Comparison of ENCODE assay signal across 9 cellular contexts in genomic region chr6:36840471-36841461, GRCh38. TPM values are rescaled to one million over a fixed set of nuclear protein-coding genes. Genes with fewer than 3 reads are reported as not detected.
DNase-seq lines count a peak whose midpoint lies in the region; ATAC-seq, FAIRE-seq and TF ChIP-seq lines count a peak whose summit lies in the region.
"Had no signal": no experiment of that assay in that cellular context is flagged by ENCODE, and none has a peak within 500 bp of the region (broad histone marks: within the 10 kb centered on the region; RNA-seq: fewer than 3 reads in every experiment).

No MANE protein-coding gene starts in this region.

- intact Hi-C loops in esophagus squamous epithelium (cut with DNase I) = no loop called here
- intact Hi-C loops in pancreas (cut with DNase I) = no loop called here

- DNase-seq in ELF-1 (ENCODE audit: low read depth, low spot score) (peak; percentile 52), esophagus squamous epithelium (lab: John Stamatoyannopoulos, UW) (no peak), pancreas (peak in 3 of 6 donors; percentile 28 to 72 (median 64)), GDM1 (lab: John Stamatoyannopoulos, UW) (no peak)
- DNase-seq in activated CD8-positive, alpha-beta memory T cell treated with anti-CD3 and anti-CD28 coated beads, Interleukin-2, amount 50 U/mL, for 48 hours = peak; percentile 64

- H3K9me3 ChIP-seq in esophagus squamous epithelium = no peaks in the 10 kb centered on the region
- H3K9me3 ChIP-seq in pancreas = no peaks in the 10 kb centered on the region

- no peak for TF ChIP-seq CTCF in esophagus squamous epithelium (IDR thresholded peaks at IDR 0.05)
- no peak for TF ChIP-seq CTCF in pancreas (IDR thresholded peaks at IDR 0.05)

- no peak for TF ChIP-seq POLR2A in esophagus squamous epithelium (IDR thresholded peaks at IDR 0.05)

- no peak for FAIRE-seq in pancreas (lab: Jason Lieb, UNC)
- FAIRE-seq: bronchial epithelial cell had no signal

- ATAC-seq in pancreas = peak; percentile 41 to 64 (median 56)
- no peak for ATAC-seq in GM18868 (IDR thresholded peaks at IDR 0.05; ENCODE audit: unreplicated experiment)
- no peak for ATAC-seq in HG02970 (IDR thresholded peaks at IDR 0.05; ENCODE audit: low FRiP score, unreplicated experiment)
- ATAC-seq in HG02610 (IDR thresholded peaks at IDR 0.05; ENCODE audit: unreplicated experiment) = no peak

- peak overlapping the region in 3 of 4 donors; percentile 19 to 62 (median 21) for H3K27ac ChIP-seq in esophagus squamous epithelium
- no peak overlapping the region for H3K27ac ChIP-seq in pancreas

- H3K4me3 ChIP-seq in esophagus squamous epithelium (peak overlapping the region; percentile 37 to 77 (median 53)), pancreas (peak overlapping the region in 2 of 4 donors; percentile 37 to 46)

- H3K36me3 ChIP-seq in esophagus squamous epithelium (no peaks in the 10 kb centered on the region), pancreas (no peaks in the 10 kb centered on the region)

- H3K27me3 ChIP-seq in esophagus squamous epithelium (peaks cover 0 to 37% (median 0%) of the 10 kb centered on the region in 4 donors), pancreas (no peaks in the 10 kb centered on the region)

- peaks cover 18 to 38% (median 19%) of the 10 kb centered on the region in 3 donors for H3K4me1 ChIP-seq in esophagus squamous epithelium
- H3K4me1 ChIP-seq in pancreas = peaks cover 0 to 6% (median 5%) of the 10 kb centered on the region in 3 donors

- 39 to 56% methylated on average over 2 to 4 of the region's 44 CpGs for WGBS in esophagus squamous epithelium, 2 donors
- 30 to 34% methylated on average over 36 to 44 of the region's 44 CpGs for WGBS in pancreas, 2 donors

RNA-seq across cellular contexts. Expression of gene CPNE5, which starts 1.5 kb away (rescaled TPM):
- total RNA-seq in esophagus squamous epithelium (1 to 10 TPM; 1.2 to 2.5 (median 1.5) TPM), pancreas (1 to 10 TPM in 1 of 6 donors, under 1 TPM in 5; 0.19 to 1.5 (median 0.34) TPM)
- polyA plus RNA-seq in pancreas = 1 to 10 TPM in 1 of 2 donors, under 1 TPM in 1; 0.80 to 1.2 TPM
- total RNA-seq: bronchial epithelial cell had no signal

RNA-seq across cellular contexts. Expression of gene PPIL1, which starts 33.8 kb away (rescaled TPM):
- total RNA-seq in esophagus squamous epithelium (10 to 100 TPM; 13.4 to 35.4 (median 28.7) TPM), pancreas (10 to 100 TPM in 3 of 6 donors, 1 to 10 TPM in 3; 5.1 to 13.1 (median 8.5) TPM)
- 1 to 10 TPM; 7.7 to 9.7 TPM for polyA plus RNA-seq in pancreas

RNA-seq across cellular contexts. Expression of gene C6orf89, which starts 45.0 kb away (rescaled TPM):
- total RNA-seq in esophagus squamous epithelium (10 to 100 TPM; 18.6 to 34.9 (median 23.1) TPM), pancreas (10 to 100 TPM; 26.0 to 39.2 (median 31.9) TPM)
- polyA plus RNA-seq in pancreas = 10 to 100 TPM; 11.6 to 15.9 TPM

Comparison
In these comparisons a context has a peak if more than half of its experiments do, and no peak if none do; other contexts are left out.
1. DNase-seq: peak in ELF-1 (single experiment) and activated CD8-positive, alpha-beta memory T cell treated with anti-CD3 and anti-CD28 coated beads, Interleukin-2, amount 50 U/mL, for 48 hours (single experiment); none in esophagus squamous epithelium (single experiment) and GDM1 (single experiment).
2. H3K27ac ChIP-seq: peak in esophagus squamous epithelium (3 of 4); none in pancreas (0 of 4).
3. ATAC-seq: peak in pancreas (4 of 4); none in GM18868 (single experiment), HG02970 (single experiment) and HG02610 (single experiment).